In the genomic region with DNA sequence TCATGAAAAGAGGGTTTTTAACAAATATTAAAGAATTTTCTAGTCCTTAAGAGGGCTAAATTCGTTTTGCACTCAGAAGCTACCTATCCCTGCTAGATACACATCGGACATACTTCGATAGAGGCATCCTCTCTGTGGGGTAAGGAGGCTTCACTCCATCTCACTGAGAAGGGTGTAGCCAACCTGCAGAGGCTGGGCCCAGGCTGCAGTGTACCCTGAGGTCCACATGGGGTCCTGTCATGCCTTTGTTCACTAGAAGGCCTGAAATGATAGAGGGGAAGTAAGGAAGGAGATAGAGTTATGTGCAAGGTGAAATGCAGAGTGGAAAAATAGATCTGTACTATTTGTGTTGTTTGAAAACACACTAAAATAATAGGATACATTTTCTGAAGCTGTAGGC, we compare ENCODE assay signal across 13 cellular contexts. TPM values are rescaled to one million over a fixed set of nuclear protein-coding genes. Genes with fewer than 3 reads are reported as not detected.
A peak's percentile ranks its signal among the peaks of the same experiment; 100 is the strongest.
DNase-seq lines count a peak whose midpoint lies in the region; TF ChIP-seq lines count a peak whose summit lies in the region.
"Had no signal": no experiment of that assay in that cellular context is flagged by ENCODE, and none has a peak within 500 bp of the region (broad histone marks: within the 10 kb centered on the region; RNA-seq: fewer than 3 reads in every experiment).

No MANE protein-coding gene starts in this region.

- H3K9me3 Mint-ChIP-seq in neural crest cell, result no peaks in the 10 kb centered on the region
- H3K9me3 Mint-ChIP-seq: activated CD4-positive, alpha-beta memory T cell treated with anti-CD3 and anti-CD28 coated beads, Interleukin-2, amount 10 ng/mL, durations not matched to agents 7 days and 5 days had no signal

- no peak for TF ChIP-seq EP300 in tibial nerve (IDR thresholded peaks at IDR 0.05)

- no peak overlapping the region for H2BK15ac ChIP-seq in mesenchymal stem cell (ENCODE audit: low read depth, poor library complexity, severe bottlenecking)

- H3K9ac ChIP-seq in mesenchymal stem cell (ENCODE audit: low read length), result no peak overlapping the region

- no peak overlapping the region for H2BK120ac ChIP-seq in mesenchymal stem cell (ENCODE audit: low read depth, low read length)

- POLR2A ChIA-PET in HEK293T (lab: Yijun Ruan, JAX), result no interaction called here

- peak; percentile 25 for DNase-seq in NCI-H82 (lab: John Stamatoyannopoulos, UW)
- no peak for DNase-seq in NCI-H82 treated with DMSO at 0.1 percent for 48 hours (lab: John Stamatoyannopoulos, UW; ENCODE audit: unreplicated experiment)
- peak; percentile 30 for DNase-seq in HEK293T (ENCODE audit: extremely low spot score)
- DNase-seq in SK-MEL-5 (ENCODE audit: low read depth, low spot score), result peak; percentile 13
- no peak for DNase-seq in neural crest cell (ENCODE audit: low read depth, low spot score)
- no peak for DNase-seq in tibial nerve (ENCODE audit: low spot score in 2 of 2)
- no peak for DNase-seq in mesenchymal stem cell
- DNase-seq in activated effector memory CD4-positive, alpha-beta T cell treated with anti-CD3 and anti-CD28 coated beads, Interleukin-2, amount 50 U/mL, for 16 hours, result no peak
- DNase-seq: activated CD4-positive, alpha-beta memory T cell treated with anti-CD3 and anti-CD28 coated beads, Interleukin-2, amount 10 ng/mL, durations not matched to agents 7 days and 5 days; kidney; occipital lobe had no signal

- H3K36me3 ChIP-seq in tibial nerve, result peaks cover 0 to 84% (median 0%) of the 10 kb centered on the region in 3 donors
- H3K36me3 ChIP-seq in mesenchymal stem cell (ENCODE audit: control insufficient read depth in 1 of 2, insufficient read depth in 2 of 2, low read depth in 1 of 2, low read length in 2 of 2), result no peaks in the 10 kb centered on the region

- H2BK12ac ChIP-seq in mesenchymal stem cell (ENCODE audit: low read length in 2 of 2), result no peak overlapping the region

- H3K4me1 ChIP-seq in tibial nerve, result no peaks in the 10 kb centered on the region
- no peaks in the 10 kb centered on the region for H3K4me1 ChIP-seq in mesenchymal stem cell (ENCODE audit: control insufficient read depth, insufficient read depth, low read depth, low read length)
- H3K4me1 ChIP-seq: ascending aorta had no signal

- H3K27ac ChIP-seq in tibial nerve (no peak overlapping the region), mesenchymal stem cell (ENCODE audit: low read length, poor library complexity, severe bottlenecking) (no peak overlapping the region)
- H3K27ac ChIP-seq: ascending aorta, epithelial cell of prostate had no signal

- H4K8ac ChIP-seq in mesenchymal stem cell (ENCODE audit: low read length), result no peak overlapping the region

- H3K4me1 Mint-ChIP-seq in neural crest cell, result no peaks in the 10 kb centered on the region
- H3K4me1 Mint-ChIP-seq: activated CD4-positive, alpha-beta memory T cell treated with anti-CD3 and anti-CD28 coated beads, Interleukin-2, amount 10 ng/mL, durations not matched to agents 7 days and 5 days had no signal

- no peak overlapping the region for H3K4me3 Mint-ChIP-seq in neural crest cell
- H3K4me3 Mint-ChIP-seq: activated CD4-positive, alpha-beta memory T cell treated with anti-CD3 and anti-CD28 coated beads, Interleukin-2, amount 10 ng/mL, durations not matched to agents 7 days and 5 days had no signal

- H2AK5ac ChIP-seq in mesenchymal stem cell (ENCODE audit: low read length, severe bottlenecking), result no peak overlapping the region

- TF ChIP-seq CTCF in neural crest cell (conservative IDR thresholded peaks at IDR 0.05) (peak; percentile 35), tibial nerve (IDR thresholded peaks at IDR 0.05) (no peak)

- no peak overlapping the region for H3K27ac Mint-ChIP-seq in neural crest cell (ENCODE audit: unreplicated experiment)
- H3K27ac Mint-ChIP-seq: activated CD4-positive, alpha-beta memory T cell treated with anti-CD3 and anti-CD28 coated beads, Interleukin-2, amount 10 ng/mL, durations not matched to agents 7 days and 5 days had no signal

- 88 to 91% methylated on average over 3 of the region's 3 CpGs for WGBS in tibial nerve, 2 donors
- 70% methylated on average over 3 of the region's 3 CpGs for WGBS in mesenchymal stem cell

- CTCF ChIA-PET in HEK293T (lab: Yijun Ruan, JAX), result no interaction called here

- no peak overlapping the region for H3K4me2 ChIP-seq in mesenchymal stem cell (ENCODE audit: low read length, poor library complexity, severe bottlenecking)

- no peak for TF ChIP-seq POLR2A in tibial nerve (IDR thresholded peaks at IDR 0.05)

- no peaks in the 10 kb centered on the region for H3K79me1 ChIP-seq in mesenchymal stem cell (replicated peaks; ENCODE audit: low read length, poor library complexity, severe bottlenecking)

- H3K27me3 ChIP-seq in tibial nerve, result no peaks in the 10 kb centered on the region
- peaks cover 0 to 21% of the 10 kb centered on the region in 2 experiments for H3K27me3 ChIP-seq in mesenchymal stem cell (ENCODE audit: control insufficient read depth in 1 of 2, insufficient read depth in 1 of 2, low read length in 2 of 2)
- H3K27me3 ChIP-seq: ascending aorta had no signal

- no peak overlapping the region for H3K23ac ChIP-seq in mesenchymal stem cell (ENCODE audit: low read length in 2 of 2)

- no peak overlapping the region for H3K14ac ChIP-seq in mesenchymal stem cell (ENCODE audit: low read length in 2 of 2)

- H3K4ac ChIP-seq in mesenchymal stem cell (ENCODE audit: low read depth in 1 of 2, low read length in 2 of 2), result no peak overlapping the region

- in situ Hi-C loops in SK-MEL-5 (cut with HindIII; ENCODE audit: low pct_unique_long_range_greater_than_20kb, low sequenced_read_pairs), result no loop called here

- H3K18ac ChIP-seq in mesenchymal stem cell (ENCODE audit: low read depth in 1 of 2, low read length in 2 of 2), result no peak overlapping the region

- H2BK5ac ChIP-seq in mesenchymal stem cell (ENCODE audit: low read depth, low read length, poor library complexity, severe bottlenecking), result no peak overlapping the region

- no peaks in the 10 kb centered on the region for H3K27me3 Mint-ChIP-seq in neural crest cell (ENCODE audit: low read depth)
- H3K27me3 Mint-ChIP-seq: activated CD4-positive, alpha-beta memory T cell treated with anti-CD3 and anti-CD28 coated beads, Interleukin-2, amount 10 ng/mL, durations not matched to agents 7 days and 5 days had no signal

- H2AFZ ChIP-seq in mesenchymal stem cell (ENCODE audit: low read depth, low read length), result no peak overlapping the region

- no peaks in the 10 kb centered on the region for H3K36me3 Mint-ChIP-seq in neural crest cell (ENCODE audit: low read depth)

- no peak overlapping the region for H3K4me3 ChIP-seq in tibial nerve
- H3K4me3 ChIP-seq in mesenchymal stem cell (ENCODE audit: insufficient read depth in 1 of 2, low read depth in 1 of 2, low read length in 2 of 2), result no peak overlapping the region
- H3K4me3 ChIP-seq: ascending aorta had no signal

- no peaks in the 10 kb centered on the region for H3K9me3 ChIP-seq in tibial nerve
- no peaks in the 10 kb centered on the region for H3K9me3 ChIP-seq in mesenchymal stem cell (ENCODE audit: control insufficient read depth, low read length)
- H3K9me3 ChIP-seq: ascending aorta had no signal

- H4K91ac ChIP-seq in mesenchymal stem cell (ENCODE audit: low read length), result no peak overlapping the region

TF ChIP-seq in HEK293T, 16 proteins besides CTCF, POLR2A, EP300 and RAD21:
- no peak for TF ChIP-seq L3MBTL2 (conservative IDR thresholded peaks at IDR 0.05)
- no peak for TF ChIP-seq FOXK2 (IDR thresholded peaks at IDR 0.05)
- TF ChIP-seq TARDBP (IDR thresholded peaks at IDR 0.05), result no peak
- TF ChIP-seq, protein P1, sequence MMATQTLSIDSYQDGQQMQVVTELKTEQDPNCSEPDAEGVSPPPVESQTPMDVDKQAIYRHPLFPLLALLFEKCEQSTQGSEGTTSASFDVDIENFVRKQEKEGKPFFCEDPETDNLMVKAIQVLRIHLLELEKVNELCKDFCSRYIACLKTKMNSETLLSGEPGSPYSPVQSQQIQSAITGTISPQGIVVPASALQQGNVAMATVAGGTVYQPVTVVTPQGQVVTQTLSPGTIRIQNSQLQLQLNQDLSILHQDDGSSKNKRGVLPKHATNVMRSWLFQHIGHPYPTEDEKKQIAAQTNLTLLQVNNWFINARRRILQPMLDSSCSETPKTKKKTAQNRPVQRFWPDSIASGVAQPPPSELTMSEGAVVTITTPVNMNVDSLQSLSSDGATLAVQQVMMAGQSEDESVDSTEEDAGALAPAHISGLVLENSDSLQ (IDR thresholded peaks at IDR 0.05), result no peak
- no peak for TF ChIP-seq CTBP1 (IDR thresholded peaks at IDR 0.05; ENCODE audit: borderline replicate concordance)
- TF ChIP-seq ARNT (IDR thresholded peaks at IDR 0.05), result no peak
- no peak for TF ChIP-seq BHLHE40 (IDR thresholded peaks at IDR 0.05; ENCODE audit: borderline replicate concordance)
- TF ChIP-seq HDGF (IDR thresholded peaks at IDR 0.05; ENCODE audit: borderline replicate concordance), result no peak
- no peak for TF ChIP-seq FOXM1 (IDR thresholded peaks at IDR 0.05; ENCODE audit: borderline replicate concordance)
- no peak for TF ChIP-seq ZNF384 (IDR thresholded peaks at IDR 0.05)
- no peak for TF ChIP-seq SP1 (IDR thresholded peaks at IDR 0.05)
- TF ChIP-seq SUZ12 (IDR thresholded peaks at IDR 0.05), result no peak
- no peak for TF ChIP-seq LEF1 (IDR thresholded peaks at IDR 0.05; ENCODE audit: borderline replicate concordance)
- no peak for TF ChIP-seq NFRKB (IDR thresholded peaks at IDR 0.05)
- no peak for TF ChIP-seq ELF4 (IDR thresholded peaks at IDR 0.05)
- no peak for TF ChIP-seq FOXA1 (IDR thresholded peaks at IDR 0.05)

RNA-seq across cellular contexts. Expression of gene IGSF9B, which starts 45.6 kb away (rescaled TPM):
- total RNA-seq in SK-MEL-5 (2014; rRNA removed; shearing (Covaris generic)), result 0.61 and 1.4 TPM in 2 replicates
- polyA plus RNA-seq in SK-MEL-5 (2015; cell fraction: cytosol; rRNA removed), result 1.6 and 2.1 TPM in 2 replicates
- 16.5 and 20.1 TPM in 2 replicates for polyA plus RNA-seq in SK-MEL-5 (2015; cell fraction: nucleus; rRNA removed)
- 10.4 and 12.9 TPM in 2 replicates for total RNA-seq in neural crest cell
- total RNA-seq in tibial nerve, result 1 to 10 TPM; 2.1 to 5.1 (median 2.8) TPM
- polyA plus RNA-seq in mesenchymal stem cell (2013, experiment 1 of 2), result not detected
- polyA plus RNA-seq in mesenchymal stem cell (2013, experiment 2 of 2), result not detected

Comparison
In these comparisons a context has a peak if more than half of its experiments do, and no peak if none do; other contexts are left out.
1. DNase-seq: peak in NCI-H82 (single experiment), HEK293T (single experiment) and SK-MEL-5 (single experiment); none in NCI-H82 treated with DMSO at 0.1 percent for 48 hours (single experiment), neural crest cell (single experiment), tibial nerve (0 of 2), mesenchymal stem cell (single experiment) and activated effector memory CD4-positive, alpha-beta T cell treated with anti-CD3 and anti-CD28 coated beads, Interleukin-2, amount 50 U/mL, for 16 hours (single experiment).